36 cellular contexts compared by ENCODE assay signal in genomic region chr5:7467179-7467578, GRCh38.
"Had no signal": no experiment of that assay in that cellular context is flagged by ENCODE, and none has a peak within 500 bp of the region (broad histone marks: within the 10 kb centered on the region; RNA-seq: fewer than 3 reads in every experiment).

No MANE protein-coding gene starts in this region.

- H3K4me3 ChIP-seq: adrenal gland, body of pancreas, breast epithelium had no signal

- H3K4me1 Mint-ChIP-seq: activated CD4-positive, alpha-beta memory T cell treated with anti-CD3 and anti-CD28 coated beads, Interleukin-2, amount 10 ng/mL, durations not matched to agents 7 days and 5 days; activated CD4-positive, alpha-beta T cell treated with anti-CD3 and anti-CD28 coated beads for 36 hours; activated CD4-positive, alpha-beta T cell treated with anti-CD3 and anti-CD28 coated beads, Interleukin-2, amount 10 ng/mL, durations not matched to agents 7 days and 5 days; activated naive CD8-positive, alpha-beta T cell treated with anti-CD3 and anti-CD28 coated beads for 36 hours; activated T-helper 17 cell treated with anti-CD3 and anti-CD28 coated beads, Interleukin-2, amount 50 U/mL, for 72 hours had no signal

- H3K27me3 Mint-ChIP-seq: activated CD4-positive, alpha-beta memory T cell treated with anti-CD3 and anti-CD28 coated beads, Interleukin-2, amount 10 ng/mL, durations not matched to agents 7 days and 5 days; activated CD4-positive, alpha-beta T cell treated with anti-CD3 and anti-CD28 coated beads, Interleukin-2, amount 10 ng/mL, durations not matched to agents 7 days and 5 days had no signal

- FAIRE-seq: astrocyte, colon, TTC549 had no signal

- H3K9me3 ChIP-seq: body of pancreas had no signal

- H3K36me3 ChIP-seq: adrenal gland, brain microvascular endothelial cell, breast epithelium had no signal

- H3K9me3 Mint-ChIP-seq: activated CD4-positive, alpha-beta memory T cell treated with anti-CD3 and anti-CD28 coated beads, Interleukin-2, amount 10 ng/mL, durations not matched to agents 7 days and 5 days; T-helper 2 cell treated with Interferon-gamma antibody and Interleukin-4, amounts not matched to agents 5 μg/mL and 100 μg/mL, for 36 hours had no signal

- ATAC-seq: activated CD4-positive, alpha-beta T cell treated with anti-CD3 and anti-CD28 coated beads for 36 hours; activated CD4-positive, CD25-positive, alpha-beta regulatory T cell treated with anti-CD3 and anti-CD28 coated beads, Interleukin-2, amount 50 U/mL, for 24 hours; activated naive CD4-positive, alpha-beta T cell treated with anti-CD3 and anti-CD28 coated beads, Interleukin-2, amount 50 U/mL, for 72 hours; activated T-cell treated with anti-CD3 and anti-CD28 coated beads, Interleukin-2, amount 50 U/mL, for 4 hours; activated T-cell treated with anti-CD3 and anti-CD28 coated beads, Interleukin-2, amount 50 U/mL, for 72 hours; activated T-helper 17 cell treated with anti-CD3 and anti-CD28 coated beads, Interleukin-2, amount 50 U/mL, for 72 hours; body of pancreas had no signal

- H3K27me3 ChIP-seq: adrenal gland, body of pancreas, brain microvascular endothelial cell, breast epithelium had no signal

- H3K27ac Mint-ChIP-seq: activated CD4-positive, alpha-beta memory T cell treated with anti-CD3 and anti-CD28 coated beads, Interleukin-2, amount 10 ng/mL, durations not matched to agents 7 days and 5 days; activated CD4-positive, alpha-beta T cell treated with anti-CD3 and anti-CD28 coated beads for 36 hours; activated CD4-positive, alpha-beta T cell treated with anti-CD3 and anti-CD28 coated beads, Interleukin-2, amount 10 ng/mL, durations not matched to agents 7 days and 5 days; activated naive CD4-positive, alpha-beta T cell treated with anti-CD3 and anti-CD28 coated beads for 36 hours; activated naive CD4-positive, alpha-beta T cell treated with anti-CD3 and anti-CD28 coated beads, Interleukin-2, amount 50 U/mL, for 72 hours; activated naive CD8-positive, alpha-beta T cell treated with anti-CD3 and anti-CD28 coated beads for 36 hours; activated T-cell treated with anti-CD3 and anti-CD28 coated beads, Interleukin-2, amount 50 U/mL, for 72 hours; activated T-helper 1 cell treated with anti-CD3 and anti-CD28 coated beads, Interleukin-12 subunit alpha, Interleukin-12 subunit beta, Interleukin-2, Interleukin-4 antibody, amounts not matched to agents 30 ng/mL and 10 ng/mL and 1 ng/mL, durations not matched to agents 14 hours and 24 hours and 36 hours; activated T-helper 17 cell treated with anti-CD3 and anti-CD28 coated beads, Interleukin-2, amount 50 U/mL, for 72 hours; T-helper 2 cell treated with Interferon-gamma antibody and Interleukin-4, amounts not matched to agents 5 μg/mL and 100 μg/mL, for 36 hours had no signal

- H3K36me3 Mint-ChIP-seq: activated naive CD4-positive, alpha-beta T cell treated with anti-CD3 and anti-CD28 coated beads, Interleukin-2, amount 50 U/mL, for 72 hours; activated naive CD8-positive, alpha-beta T cell treated with anti-CD3 and anti-CD28 coated beads for 36 hours had no signal

- H3K4me1 ChIP-seq: adrenal gland, body of pancreas, breast epithelium had no signal

- DNase-seq: activated CD4-positive, alpha-beta memory T cell treated with anti-CD3 and anti-CD28 coated beads, Interleukin-2, amount 10 ng/mL, durations not matched to agents 7 days and 5 days; activated CD4-positive, alpha-beta T cell treated with anti-CD3 and anti-CD28 coated beads for 1 hour; activated CD4-positive, alpha-beta T cell treated with anti-CD3 and anti-CD28 coated beads for 36 hours; activated CD4-positive, alpha-beta T cell treated with anti-CD3 and anti-CD28 coated beads for 48 hours; activated CD4-positive, alpha-beta T cell treated with anti-CD3 and anti-CD28 coated beads, Interleukin-2, amount 10 ng/mL, durations not matched to agents 7 days and 5 days; activated CD4-positive, alpha-beta T cell treated with anti-CD3 and anti-CD28 coated beads, Interleukin-2, amount 50 U/mL, for 48 hours; activated CD4-positive, CD25-positive, alpha-beta regulatory T cell; activated CD8-positive, alpha-beta memory T cell treated with anti-CD3 and anti-CD28 coated beads, Interleukin-2, amount 50 U/mL, for 4 hours; activated effector memory CD4-positive, alpha-beta T cell treated with anti-CD3 and anti-CD28 coated beads, Interleukin-2, amount 50 U/mL, for 16 hours; activated gamma-delta T cell treated with Interleukin-2 at 50 U/mL for 16 hours; activated naive CD4-positive, alpha-beta T cell; activated naive CD4-positive, alpha-beta T cell treated with anti-CD3 and anti-CD28 coated beads for 36 hours; activated naive CD4-positive, alpha-beta T cell treated with anti-CD3 and anti-CD28 coated beads, Interleukin-2, amount 50 U/mL, for 16 hours; activated naive CD8-positive, alpha-beta T cell treated with anti-CD3 and anti-CD28 coated beads for 36 hours; activated T-cell treated with anti-CD3 and anti-CD28 coated beads for 4 hours; activated T-cell treated with anti-CD3 and anti-CD28 coated beads, Interleukin-2, amount 50 U/mL, for 1 hour; activated T-cell treated with anti-CD3 and anti-CD28 coated beads, Interleukin-2, amount 50 U/mL, for 4 hours; activated T-cell treated with anti-CD3 and anti-CD28 coated beads, Interleukin-2, amount 50 U/mL, for 72 hours; adrenal gland; amniotic stem cell; aorta; body of pancreas; brain microvascular endothelial cell; central memory CD4-positive, alpha-beta T cell; T-helper 2 cell; T-helper 9 cell had no signal

- H3K4me3 Mint-ChIP-seq: activated CD4-positive, alpha-beta memory T cell treated with anti-CD3 and anti-CD28 coated beads, Interleukin-2, amount 10 ng/mL, durations not matched to agents 7 days and 5 days; activated CD4-positive, alpha-beta T cell treated with anti-CD3 and anti-CD28 coated beads for 36 hours; activated CD4-positive, alpha-beta T cell treated with anti-CD3 and anti-CD28 coated beads, Interleukin-2, amount 10 ng/mL, durations not matched to agents 7 days and 5 days; activated naive CD4-positive, alpha-beta T cell treated with anti-CD3 and anti-CD28 coated beads for 36 hours; activated naive CD8-positive, alpha-beta T cell treated with anti-CD3 and anti-CD28 coated beads for 36 hours; activated T-cell treated with anti-CD3 and anti-CD28 coated beads, Interleukin-2, amount 50 U/mL, for 4 hours; activated T-cell treated with anti-CD3 and anti-CD28 coated beads, Interleukin-2, amount 50 U/mL, for 72 hours; activated T-helper 1 cell treated with anti-CD3 and anti-CD28 coated beads, Interleukin-12 subunit alpha, Interleukin-12 subunit beta, Interleukin-2, Interleukin-4 antibody, amounts not matched to agents 30 ng/mL and 10 ng/mL and 1 ng/mL, durations not matched to agents 14 hours and 24 hours and 36 hours; activated T-helper 17 cell treated with anti-CD3 and anti-CD28 coated beads, Interleukin-2, amount 50 U/mL, for 72 hours; T-helper 2 cell treated with Interferon-gamma antibody and Interleukin-4, amounts not matched to agents 5 μg/mL and 100 μg/mL, for 36 hours had no signal

- H3K27ac ChIP-seq: adrenal gland, body of pancreas, brain microvascular endothelial cell, breast epithelium, VCaP had no signal
